ENCODE assay signal across 8 cellular contexts in the genomic region with DNA sequence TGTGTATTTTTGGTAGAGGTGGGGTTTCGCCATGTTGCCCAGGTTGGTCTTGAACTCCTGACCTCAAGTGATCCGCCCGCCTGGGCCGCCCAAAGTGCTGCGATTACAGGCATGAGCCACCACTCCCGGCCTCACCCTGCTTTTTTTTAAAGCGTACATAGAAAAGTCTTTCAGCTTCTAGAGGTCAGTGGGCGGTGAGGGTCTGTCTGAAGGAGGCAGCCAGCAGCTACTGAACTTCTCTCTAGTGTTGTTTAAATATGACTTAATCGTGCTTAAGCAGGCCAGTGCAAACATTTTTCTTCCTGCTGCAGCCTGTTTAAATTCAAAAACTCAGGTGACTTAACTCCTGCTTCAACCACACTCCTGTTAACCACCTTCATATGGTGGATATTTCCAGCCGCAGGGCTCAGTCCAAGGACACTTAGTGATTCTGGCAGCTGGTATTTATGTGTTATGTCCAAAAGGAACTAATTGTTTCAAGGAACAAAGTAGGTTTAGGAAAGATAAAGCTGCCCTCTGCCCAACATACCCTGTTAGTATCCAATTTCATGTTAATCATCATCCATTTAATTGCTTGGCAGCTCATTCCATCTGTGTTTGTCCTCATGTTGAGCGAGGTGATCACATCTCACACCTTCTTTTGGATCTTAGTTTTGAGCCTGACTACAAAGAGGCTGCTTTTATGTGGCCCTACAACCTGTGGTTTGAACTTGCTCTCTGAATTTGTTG. TPM values are rescaled to one million over a fixed set of nuclear protein-coding genes. Genes with fewer than 3 reads are reported as not detected.
DNase-seq lines count a peak whose midpoint lies in the region; ATAC-seq and TF ChIP-seq lines count a peak whose summit lies in the region.

No MANE protein-coding gene starts in this region.

- H3K27me3 ChIP-seq in SK-N-SH (ENCODE audit: insufficient read depth) (no peaks in the 10 kb centered on the region), esophagus squamous epithelium (no peaks in the 10 kb centered on the region), spleen (replicated peaks in 1 of 7) (no peaks in the 10 kb centered on the region)

- H3K9me2 ChIP-seq in SK-N-SH: no peaks in the 10 kb centered on the region

- no peak overlapping the region for H3K4me3 ChIP-seq in SK-N-SH (ENCODE audit: low read depth in 2 of 2, low read length in 1 of 2)
- H3K4me3 ChIP-seq in esophagus squamous epithelium: peak overlapping the region in 3 of 4 donors; percentile 64 to 91 (median 87)
- H3K4me3 ChIP-seq in spleen: peak overlapping the region in 4 of 8 donors; percentile 4 to 87 (median 45)

- H3K4me1 Mint-ChIP-seq in T-cell: peaks cover 65 to 77% (median 70%) of the 10 kb centered on the region in 3 donors

- peak overlapping the region; percentile 56 to 68 (median 62) for H3K4me3 Mint-ChIP-seq in T-cell

- H3K9ac ChIP-seq in SK-N-SH: no peak overlapping the region

- POLR2A ChIA-PET in SK-N-SH (lab: Yijun Ruan, JAX): no interaction called here
- POLR2A ChIA-PET in T-cell (lab: Charles Lee): no interaction called here

- no peaks in the 10 kb centered on the region for H3K9me3 ChIP-seq in SK-N-SH
- H3K9me3 ChIP-seq in esophagus squamous epithelium: no peaks in the 10 kb centered on the region
- H3K9me3 ChIP-seq in spleen: no peaks in the 10 kb centered on the region

- intact Hi-C loops in esophagus squamous epithelium (cut with DNase I) (no loop called here), spleen (cut with DNase I; ENCODE audit: low total_unique reads) (no loop called here)

- peak overlapping the region; percentile 68 to 78 for H3K27ac Mint-ChIP-seq in T-cell

- TF ChIP-seq RAD21 in SK-N-SH (IDR thresholded peaks at IDR 0.05; ENCODE audit: low read length): no peak

- peaks cover 6 to 7% of the 10 kb centered on the region in 2 experiments; a peak in 3 of 4 replicates for H3K4me1 ChIP-seq in SK-N-SH (ENCODE audit: control insufficient read depth in 1 of 2, insufficient read depth in 2 of 2, low read depth in 1 of 2, low read length in 1 of 2)
- peaks cover 17 to 77% (median 30%) of the 10 kb centered on the region in 3 donors for H3K4me1 ChIP-seq in esophagus squamous epithelium
- H3K4me1 ChIP-seq in spleen: peaks cover 44 to 91% (median 82%) of the 10 kb centered on the region in 6 donors

- H3K27ac ChIP-seq in SK-N-SH (ENCODE audit: low read depth in 2 of 2, low read length in 1 of 2) (no peak overlapping the region), esophagus squamous epithelium (peak overlapping the region; percentile 85 to 98 (median 94)), spleen (peak overlapping the region; percentile 1 to 98 (median 96))

- no peak overlapping the region for H2AFZ ChIP-seq in SK-N-SH (ENCODE audit: low read depth)

- TF ChIP-seq EP300 in SK-N-SH (IDR thresholded peaks at IDR 0.05; ENCODE audit: borderline replicate concordance in 1 of 2, low read depth in 1 of 2, low read length in 1 of 2): no peak

- TF ChIP-seq CTCF in SK-N-SH (IDR thresholded peaks at IDR 0.05) (no peak), esophagus squamous epithelium (IDR thresholded peaks at IDR 0.05) (no peak), spleen (IDR thresholded peaks at IDR 0.05 in 8 of 11, conservative IDR thresholded peaks at IDR 0.05 in 3 of 11) (no peak)

- peaks cover 4% of the 10 kb centered on the region for H3F3A ChIP-seq in SK-N-SH (replicated peaks; ENCODE audit: insufficient read depth)

- H3K36me3 ChIP-seq in SK-N-SH (replicated peaks in 1 of 2; ENCODE audit: control insufficient read depth in 1 of 2, insufficient read depth in 2 of 2, low read length in 1 of 2) (peaks cover 33 to 48% of the 10 kb centered on the region in 2 experiments), esophagus squamous epithelium (peaks cover 11 to 43% (median 21%) of the 10 kb centered on the region in 3 donors), spleen (peaks cover 2 to 55% (median 41%) of the 10 kb centered on the region in 6 donors)

- H3K27me3 Mint-ChIP-seq in T-cell: no peaks in the 10 kb centered on the region

- ATAC-seq in SK-N-SH treated with all-trans-retinoic acid at 6 μM for 48 hours (no peak), T-cell (replicated peaks in 1 of 4) (no peak), HG03097 (IDR thresholded peaks at IDR 0.05; ENCODE audit: low FRiP score, unreplicated experiment) (no peak)

- 0 out of 2 replicates have a peak overlapping the region, but pooled peaks have one; percentile 11 for H3K4me2 ChIP-seq in SK-N-SH

- H4K20me1 ChIP-seq in SK-N-SH (ENCODE audit: insufficient read depth): no peaks in the 10 kb centered on the region

- WGBS in SK-N-SH (ENCODE audit: low lambda C conversion rate): 89% methylated on average over 11 of the region's 11 CpGs
- WGBS in esophagus squamous epithelium, 2 donors: 42 to 53% methylated on average over 11 of the region's 11 CpGs
- WGBS in spleen, 5 donors: 62 to 89% (median 73%) methylated on average over 11 of the region's 11 CpGs

- TF ChIP-seq POLR2A in esophagus squamous epithelium (IDR thresholded peaks at IDR 0.05) (no peak), spleen (IDR thresholded peaks at IDR 0.05) (no peak)

- no peaks in the 10 kb centered on the region for H3K9me3 Mint-ChIP-seq in T-cell

- H3K79me2 ChIP-seq in SK-N-SH (ENCODE audit: insufficient read depth): peaks cover 60% of the 10 kb centered on the region

- CTCF ChIA-PET in SK-N-SH (lab: Yijun Ruan, JAX): no interaction called here
- CTCF ChIA-PET in T-cell (lab: Charles Lee): no interaction called here

- H3K36me3 Mint-ChIP-seq in T-cell: peaks cover 41% of the 10 kb centered on the region

- no peak for DNase-seq in SK-N-SH
- DNase-seq in T-cell: no peak
- no peak for DNase-seq in esophagus squamous epithelium (lab: John Stamatoyannopoulos, UW)
- no peak for DNase-seq in spleen
- DNase-seq in SHP77 (lab: John Stamatoyannopoulos, UW): no peak
- DNase-seq in DMS114 treated with DMSO at 0.1 percent for 48 hours (lab: John Stamatoyannopoulos, UW; ENCODE audit: unreplicated experiment): no peak

TF ChIP-seq in SK-N-SH, 30 proteins besides CTCF, POLR2A, EP300 and RAD21 (continues in another document):
- TF ChIP-seq REST (IDR thresholded peaks at IDR 0.05; ENCODE audit: low read depth, low read length): no peak

TF ChIP-seq in SK-N-SH treated with all-trans-retinoic acid at 6 μM for 48 hours, 23 proteins besides CTCF, POLR2A, EP300 and RAD21 (continues in another document):
- TF ChIP-seq ARNTL (CRISPR knock-in tag; IDR thresholded peaks at IDR 0.05; ENCODE audit: borderline replicate concordance, low read depth): no peak
- no peak for TF ChIP-seq POU6F1 (CRISPR knock-in tag; IDR thresholded peaks at IDR 0.05; ENCODE audit: borderline replicate concordance, low read depth)
- no peak for TF ChIP-seq ZNF70 (CRISPR knock-in tag; IDR thresholded peaks at IDR 0.05)
- no peak for TF ChIP-seq ZNF565 (CRISPR knock-in tag; conservative IDR thresholded peaks at IDR 0.05; ENCODE audit: low read depth)
- TF ChIP-seq ESRRG (CRISPR knock-in tag; IDR thresholded peaks at IDR 0.05): no peak
- TF ChIP-seq CSDC2 (CRISPR knock-in tag; IDR thresholded peaks at IDR 0.05): no peak
- no peak for TF ChIP-seq ZFP30 (CRISPR knock-in tag; IDR thresholded peaks at IDR 0.05)
- no peak for TF ChIP-seq ZNF8 (CRISPR knock-in tag; IDR thresholded peaks at IDR 0.05)
- TF ChIP-seq GLIS3 (CRISPR knock-in tag; IDR thresholded peaks at IDR 0.05): no peak
- TF ChIP-seq TCF4 (CRISPR knock-in tag; IDR thresholded peaks at IDR 0.05; ENCODE audit: borderline replicate concordance): no peak
- TF ChIP-seq, protein P1, sequence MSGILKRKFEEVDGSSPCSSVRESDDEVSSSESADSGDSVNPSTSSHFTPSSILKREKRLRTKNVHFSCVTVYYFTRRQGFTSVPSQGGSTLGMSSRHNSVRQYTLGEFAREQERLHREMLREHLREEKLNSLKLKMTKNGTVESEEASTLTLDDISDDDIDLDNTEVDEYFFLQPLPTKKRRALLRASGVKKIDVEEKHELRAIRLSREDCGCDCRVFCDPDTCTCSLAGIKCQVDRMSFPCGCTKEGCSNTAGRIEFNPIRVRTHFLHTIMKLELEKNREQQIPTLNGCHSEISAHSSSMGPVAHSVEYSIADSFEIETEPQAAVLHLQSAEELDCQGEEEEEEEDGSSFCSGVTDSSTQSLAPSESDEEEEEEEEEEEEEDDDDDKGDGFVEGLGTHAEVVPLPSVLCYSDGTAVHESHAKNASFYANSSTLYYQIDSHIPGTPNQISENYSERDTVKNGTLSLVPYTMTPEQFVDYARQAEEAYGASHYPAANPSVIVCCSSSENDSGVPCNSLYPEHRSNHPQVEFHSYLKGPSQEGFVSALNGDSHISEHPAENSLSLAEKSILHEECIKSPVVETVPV (CRISPR knock-in tag; IDR thresholded peaks at IDR 0.05): no peak

RNA-seq across cellular contexts. Expression of gene PRKAB1, which starts 2.0 kb away (rescaled TPM):
- polyA plus RNA-seq in SK-N-SH (2012; rRNA removed) (28.9 and 41.8 TPM in 2 replicates), spleen (10 to 100 TPM; 28.3 to 42.1 (median 39.4) TPM)
- 24.4 and 25.6 TPM in 2 replicates for polyA plus RNA-seq in SK-N-SH (2012; cell fraction: cytosol; rRNA removed)
- 44.0 and 60.3 TPM in 2 replicates for polyA plus RNA-seq in SK-N-SH (2012; cell fraction: nucleus; rRNA removed)
- total RNA-seq in T-cell (10 to 100 TPM; 21.1 to 48.7 (median 43.5) TPM), esophagus squamous epithelium (100 to 1,000 TPM in 1 of 4 donors, 10 to 100 TPM in 3; 18.2 to 217 (median 46.7) TPM), spleen (10 to 100 TPM; 40.7 to 69.2 (median 47.4) TPM)

Comparison
In these comparisons a context has a peak if more than half of its experiments do, and no peak if none do; other contexts are left out.
1. H3K27ac ChIP-seq: peak in esophagus squamous epithelium (4 of 4) and spleen (8 of 8); none in SK-N-SH (0 of 2).
2. H3K4me3 ChIP-seq: peak in esophagus squamous epithelium (3 of 4); none in SK-N-SH (0 of 2).